ENCODE assay signal across 9 cellular contexts in the genomic region with DNA sequence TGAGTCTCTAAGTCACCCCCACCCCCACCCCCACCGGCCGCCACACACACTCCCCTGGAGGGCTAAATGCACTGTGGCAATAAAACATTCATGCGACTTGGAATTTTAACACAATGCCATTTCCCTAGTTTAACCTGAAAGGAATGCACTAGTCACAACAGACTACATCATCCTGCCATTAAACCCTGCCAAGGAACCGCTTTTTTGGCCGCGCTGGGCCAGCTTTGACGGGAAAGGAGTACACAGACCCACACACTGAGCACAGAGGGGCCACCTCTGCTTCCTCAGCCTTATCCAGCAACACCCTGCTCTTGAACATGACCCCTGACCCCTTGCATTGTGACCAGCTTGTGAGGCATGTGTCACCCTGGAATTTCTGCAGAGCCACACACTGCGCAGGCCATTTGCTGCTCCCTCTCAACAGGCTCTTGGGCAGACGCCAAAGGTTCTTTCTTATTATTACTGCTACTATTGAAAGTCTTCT.
DNase-seq lines count a peak whose midpoint lies in the region; ATAC-seq and TF ChIP-seq lines count a peak whose summit lies in the region.
"Had no signal": no experiment of that assay in that cellular context is flagged by ENCODE, and none has a peak within 500 bp of the region (broad histone marks: within the 10 kb centered on the region; RNA-seq: fewer than 3 reads in every experiment).

No MANE protein-coding gene starts in this region.

- no peaks in the 10 kb centered on the region for H3K36me3 Mint-ChIP-seq in activated CD8-positive, alpha-beta memory T cell treated with anti-CD3 and anti-CD28 coated beads, Interleukin-2, amount 10 ng/mL, durations not matched to agents 7 days and 5 days

- H3K27me3 ChIP-seq in AG04450 (ENCODE audit: control insufficient read depth, insufficient read depth, low read length) = no peaks in the 10 kb centered on the region

- H3K4me3 ChIP-seq in AG04450 (ENCODE audit: low read depth, low read length) (peak overlapping the region; percentile 50), mesodermal cell (ENCODE audit: extremely low read depth, insufficient read depth, low read length, poor library complexity, severe bottlenecking) (peak overlapping the region; percentile 18)

- H3K9me3 Mint-ChIP-seq in activated CD8-positive, alpha-beta memory T cell treated with anti-CD3 and anti-CD28 coated beads, Interleukin-2, amount 10 ng/mL, durations not matched to agents 7 days and 5 days (ENCODE audit: low read depth) = peaks cover 5% of the 10 kb centered on the region
- H3K9me3 Mint-ChIP-seq: stimulated activated naive CD8-positive, alpha-beta T cell treated with anti-CD3 and anti-CD28 coated beads, Interleukin-15, Interleukin-2, amounts not matched to agents 100 ng/mL and 50 ng/mL, for 24 hours had no signal

- no peak overlapping the region for H3K27ac Mint-ChIP-seq in activated CD8-positive, alpha-beta memory T cell treated with anti-CD3 and anti-CD28 coated beads, Interleukin-2, amount 10 ng/mL, durations not matched to agents 7 days and 5 days
- H3K27ac Mint-ChIP-seq: stimulated activated naive CD8-positive, alpha-beta T cell treated with anti-CD3 and anti-CD28 coated beads, Interleukin-15, Interleukin-2, amounts not matched to agents 100 ng/mL and 50 ng/mL, for 24 hours had no signal

- peaks cover 2% of the 10 kb centered on the region for H3K4me1 Mint-ChIP-seq in activated CD8-positive, alpha-beta memory T cell treated with anti-CD3 and anti-CD28 coated beads, Interleukin-2, amount 10 ng/mL, durations not matched to agents 7 days and 5 days

- no peaks in the 10 kb centered on the region for H3K27me3 Mint-ChIP-seq in activated CD8-positive, alpha-beta memory T cell treated with anti-CD3 and anti-CD28 coated beads, Interleukin-2, amount 10 ng/mL, durations not matched to agents 7 days and 5 days
- H3K27me3 Mint-ChIP-seq: stimulated activated naive CD8-positive, alpha-beta T cell treated with anti-CD3 and anti-CD28 coated beads, Interleukin-15, Interleukin-2, amounts not matched to agents 100 ng/mL and 50 ng/mL, for 24 hours had no signal

- no peak for TF ChIP-seq CTCF in AG04450 (IDR thresholded peaks at IDR 0.05; ENCODE audit: low read depth, low read length)

- DNase-seq in AG04450 (ENCODE audit: low read depth, low spot score) (peak; percentile 83), NCI-H446 (lab: John Stamatoyannopoulos, UW) (peak; percentile 91 to 93), epidermal melanocyte (ENCODE audit: insufficient read length, low spot score) (peak; percentile 42), NCI-H524 (lab: John Stamatoyannopoulos, UW) (no peak)
- no peak for DNase-seq in activated CD8-positive, alpha-beta memory T cell treated with anti-CD3 and anti-CD28 coated beads, Interleukin-2, amount 10 ng/mL, durations not matched to agents 7 days and 5 days

- POLR2A ChIA-PET in AG04450 (lab: Yijun Ruan, JAX) = interaction anchor here (0.6 to 1.6 kb wide), 16 partner anchors 20 to 747 kb away, joined by 3 to 11 read pairs (median 4); no protein-coding TSS in a partner anchor

- CTCF ChIA-PET in AG04450 (lab: Charles Lee) = interaction anchor here (0.6 kb wide), 1 partner anchor 199 kb away, joined by 3 read pairs; no protein-coding TSS in a partner anchor
- CTCF ChIA-PET in activated CD8-positive, alpha-beta memory T cell treated with anti-CD3 and anti-CD28 coated beads, Interleukin-2, amount 10 ng/mL, durations not matched to agents 7 days and 5 days (lab: Charles Lee) = no interaction called here

- no peaks in the 10 kb centered on the region for H3K36me3 ChIP-seq in mesodermal cell (ENCODE audit: control insufficient read depth, insufficient read depth, low read length)

- 1 to 2% methylated on average over 6 to 8 of the region's 9 CpGs for WGBS in mesodermal cell (ENCODE audit: insufficient coverage in 2 of 2), 2 experiments

- H3K9me3 ChIP-seq in AG04450 (ENCODE audit: control insufficient read depth, insufficient read depth, low read length) (no peaks in the 10 kb centered on the region), mesodermal cell (ENCODE audit: control insufficient read depth, low read length) (no peaks in the 10 kb centered on the region)

- no peak for ATAC-seq in GM18858 (IDR thresholded peaks at IDR 0.05; ENCODE audit: unreplicated experiment)
- ATAC-seq in activated CD8-positive, alpha-beta memory T cell treated with anti-CD3 and anti-CD28 coated beads, Interleukin-2, amount 10 ng/mL, durations not matched to agents 7 days and 5 days = no peak
- no peak for ATAC-seq in HG03135 (IDR thresholded peaks at IDR 0.05; ENCODE audit: unreplicated experiment)

- no peak overlapping the region for H3K4me3 Mint-ChIP-seq in activated CD8-positive, alpha-beta memory T cell treated with anti-CD3 and anti-CD28 coated beads, Interleukin-2, amount 10 ng/mL, durations not matched to agents 7 days and 5 days
- H3K4me3 Mint-ChIP-seq: stimulated activated naive CD8-positive, alpha-beta T cell treated with anti-CD3 and anti-CD28 coated beads, Interleukin-15, Interleukin-2, amounts not matched to agents 100 ng/mL and 50 ng/mL, for 24 hours had no signal

- H3K4me1 ChIP-seq in mesodermal cell (ENCODE audit: control insufficient read depth, insufficient read depth, low read length, poor library complexity, severe bottlenecking) = peaks cover 10% of the 10 kb centered on the region

- H3K27ac ChIP-seq in AG04450 (ENCODE audit: low read depth, low read length) (peak overlapping the region; percentile 98), mesodermal cell (ENCODE audit: low read depth, low read length, severe bottlenecking) (peak overlapping the region; percentile 94)

Comparison
In these comparisons a context has a peak if more than half of its experiments do, and no peak if none do; other contexts are left out.
1. DNase-seq: peak in AG04450 (single experiment), NCI-H446 (2 of 2) and epidermal melanocyte (single experiment); none in activated CD8-positive, alpha-beta memory T cell treated with anti-CD3 and anti-CD28 coated beads, Interleukin-2, amount 10 ng/mL, durations not matched to agents 7 days and 5 days (single experiment) and NCI-H524 (0 of 2).